ENCODE assay signal across 10 cellular contexts in genomic region chr12:24226745-24227350, GRCh38.
DNase-seq lines count a peak whose midpoint lies in the region; ATAC-seq and TF ChIP-seq lines count a peak whose summit lies in the region.
"Had no signal": no experiment of that assay in that cellular context is flagged by ENCODE, and none has a peak within 500 bp of the region (broad histone marks: within the 10 kb centered on the region; RNA-seq: fewer than 3 reads in every experiment).

No MANE protein-coding gene starts in this region.

- no peaks in the 10 kb centered on the region for H3K36me3 Mint-ChIP-seq in H9 (ENCODE audit: insufficient read depth in 1 of 3, low read depth in 3 of 3)
- H3K36me3 Mint-ChIP-seq: activated naive CD8-positive, alpha-beta T cell treated with anti-CD3 and anti-CD28 coated beads for 36 hours had no signal

- H4K5ac ChIP-seq in H9 (ENCODE audit: insufficient read length, low read depth, low read length): no peak overlapping the region

- no peak overlapping the region for H3K14ac ChIP-seq in H9 (ENCODE audit: insufficient read depth, low read length)

- no peak overlapping the region for H2BK120ac ChIP-seq in H9 (ENCODE audit: low read depth, low read length, poor library complexity, severe bottlenecking)

- H3K18ac ChIP-seq in H9 (ENCODE audit: insufficient read length, low read depth, low read length): no peak overlapping the region

- no peaks in the 10 kb centered on the region for H3K79me1 ChIP-seq in H9 (ENCODE audit: insufficient read depth, low read depth, low read length, poor library complexity, severe bottlenecking)

- ATAC-seq in GM19025 (IDR thresholded peaks at IDR 0.05; ENCODE audit: low read depth, unreplicated experiment): peak; percentile 22
- ATAC-seq in GM19455 (IDR thresholded peaks at IDR 0.05; ENCODE audit: unreplicated experiment): no peak

- H3K4me2 ChIP-seq in H9 (ENCODE audit: insufficient read depth, insufficient read length, low read length): no peak overlapping the region

- no peak overlapping the region for H3K4ac ChIP-seq in H9 (ENCODE audit: low read depth, low read length)

- no peaks in the 10 kb centered on the region for H3K9me3 Mint-ChIP-seq in H9

- no peak overlapping the region for H3K23ac ChIP-seq in H9 (ENCODE audit: insufficient read length, low read depth, low read length)

- DNase-seq in SJSA1 (ENCODE audit: low read depth in 1 of 2, low spot score in 2 of 2) (peak; percentile 51 to 53), fibroblast of mammary gland (ENCODE audit: low read depth) (peak; percentile 95), renal cortical epithelial cell (ENCODE audit: low read depth) (peak; percentile 96), NCI-H446 treated with DMSO at 0.1 percent for 48 hours (lab: John Stamatoyannopoulos, UW) (no peak), H9 (no peak)
- no peak for DNase-seq in activated CD4-positive, CD25-positive, alpha-beta regulatory T cell treated with anti-CD3 and anti-CD28 coated beads, Interleukin-2, amount 50 U/mL, for 72 hours
- DNase-seq: activated naive CD8-positive, alpha-beta T cell treated with anti-CD3 and anti-CD28 coated beads for 36 hours; thyroid gland had no signal

- no peaks in the 10 kb centered on the region for H3K23me2 ChIP-seq in H9 (ENCODE audit: insufficient read length, low read depth, low read length, poor library complexity, severe bottlenecking)

- no peaks in the 10 kb centered on the region for H3K27me3 ChIP-seq in SJSA1 (replicated peaks)
- no peaks in the 10 kb centered on the region for H3K27me3 ChIP-seq in H9 (ENCODE audit: insufficient read depth, low read length)
- H3K27me3 ChIP-seq: thyroid gland had no signal

- H2BK20ac ChIP-seq in H9 (ENCODE audit: low read depth, low read length, poor library complexity, severe bottlenecking): no peak overlapping the region

- H3K4me3 Mint-ChIP-seq in H9: no peak overlapping the region
- H3K4me3 Mint-ChIP-seq: activated naive CD8-positive, alpha-beta T cell treated with anti-CD3 and anti-CD28 coated beads for 36 hours had no signal

- TF ChIP-seq CTCF in fibroblast of mammary gland (conservative IDR thresholded peaks at IDR 0.05; ENCODE audit: control insufficient read depth, insufficient read depth, low read depth, low read length): no peak
- no peak for TF ChIP-seq CTCF in H9 (conservative IDR thresholded peaks at IDR 0.05)

- H2BK15ac ChIP-seq in H9 (ENCODE audit: low read depth, low read length): no peak overlapping the region

- H3K9me3 ChIP-seq in SJSA1 (replicated peaks) (no peaks in the 10 kb centered on the region), H9 (ENCODE audit: control insufficient read depth, low read depth, low read length) (no peaks in the 10 kb centered on the region)
- H3K9me3 ChIP-seq: thyroid gland had no signal

- H3K27ac ChIP-seq in SJSA1 (no peak overlapping the region), H9 (ENCODE audit: insufficient read length, low read depth, low read length) (no peak overlapping the region)
- H3K27ac ChIP-seq: thyroid gland had no signal

- H3K4me1 ChIP-seq in SJSA1 (replicated peaks) (peaks cover 22% of the 10 kb centered on the region), H9 (ENCODE audit: insufficient read depth, low read length) (peaks cover 6% of the 10 kb centered on the region; the same call in 1 of the 2 replicates)

- no peak overlapping the region for H2AFZ ChIP-seq in H9 (ENCODE audit: low read length)

- no peak overlapping the region for H3K4me3 ChIP-seq in SJSA1
- H3K4me3 ChIP-seq in fibroblast of mammary gland (ENCODE audit: control insufficient read depth, low read depth, low read length): no peak overlapping the region
- H3K4me3 ChIP-seq: thyroid gland had no signal

- H3K27ac Mint-ChIP-seq in H9: no peak overlapping the region
- H3K27ac Mint-ChIP-seq: activated naive CD8-positive, alpha-beta T cell treated with anti-CD3 and anti-CD28 coated beads for 36 hours had no signal

- no peaks in the 10 kb centered on the region for H3K36me3 ChIP-seq in SJSA1
- H3K36me3 ChIP-seq: thyroid gland had no signal

- H4K8ac ChIP-seq in H9 (replicated peaks; ENCODE audit: insufficient read length, low read depth, low read length): no peak overlapping the region

- H4K20me1 ChIP-seq in H9 (ENCODE audit: control insufficient read depth, insufficient read depth, insufficient read length): no peaks in the 10 kb centered on the region

- peaks cover 3% of the 10 kb centered on the region for H3K27me3 Mint-ChIP-seq in H9 (ENCODE audit: low read depth)
- H3K27me3 Mint-ChIP-seq: activated naive CD8-positive, alpha-beta T cell treated with anti-CD3 and anti-CD28 coated beads for 36 hours had no signal

- no peak overlapping the region for H3K56ac ChIP-seq in H9 (ENCODE audit: insufficient read length, low read depth, low read length)

- no peak overlapping the region for H4K91ac ChIP-seq in H9 (ENCODE audit: insufficient read length, low read depth, low read length)

- WGBS in H9 (ENCODE audit: extremely low coverage, insufficient read length, low lambda C conversion rate): no CpG with 5 or more reads among the region's 9 CpGs

- no peaks in the 10 kb centered on the region for H3K79me2 ChIP-seq in H9 (ENCODE audit: insufficient read depth, low read length)

- no peak overlapping the region for H2BK5ac ChIP-seq in H9 (ENCODE audit: insufficient read length, low read length)

- H2BK12ac ChIP-seq in H9 (ENCODE audit: insufficient read length, low read depth, low read length): no peak overlapping the region

- no peak overlapping the region for H2AK5ac ChIP-seq in H9 (ENCODE audit: insufficient read length, low read length)

- H3T11ph ChIP-seq in H9 (ENCODE audit: low read length): no peak overlapping the region

- H3K9ac ChIP-seq in H9 (ENCODE audit: extremely low read depth, insufficient read length, low read length): no peak overlapping the region

- H3K4me1 Mint-ChIP-seq in H9: peaks cover 34 to 41% of the 10 kb centered on the region in 2 experiments
- H3K4me1 Mint-ChIP-seq: activated naive CD8-positive, alpha-beta T cell treated with anti-CD3 and anti-CD28 coated beads for 36 hours had no signal

Comparison
In these comparisons a context has a peak if more than half of its experiments do, and no peak if none do; other contexts are left out.
1. DNase-seq: peak in SJSA1 (2 of 2), fibroblast of mammary gland (single experiment) and renal cortical epithelial cell (single experiment); none in activated CD4-positive, CD25-positive, alpha-beta regulatory T cell treated with anti-CD3 and anti-CD28 coated beads, Interleukin-2, amount 50 U/mL, for 72 hours (single experiment), NCI-H446 treated with DMSO at 0.1 percent for 48 hours (single experiment) and H9 (single experiment).